9 cellular contexts compared by ENCODE assay signal in genomic region chr12:17132336-17132735, GRCh38.
"Had no signal": no experiment of that assay in that cellular context is flagged by ENCODE, and none has a peak within 500 bp of the region (broad histone marks: within the 10 kb centered on the region; RNA-seq: fewer than 3 reads in every experiment).

No MANE protein-coding gene starts in this region.

- H3K36me3 ChIP-seq: HAP-1 had no signal

- H3K9me3 ChIP-seq: HAP-1 had no signal

- H2AFZ ChIP-seq: GM23248, GM23338 had no signal

- H3K27ac ChIP-seq: GM23248 had no signal

- H3K9me3 Mint-ChIP-seq: GM23338, H9 had no signal

- H3K4me3 ChIP-seq: GM23248, GM23338, HAP-1 had no signal

- H3K4me2 ChIP-seq: GM23338 had no signal

- H3K4me1 ChIP-seq: HAP-1 had no signal

- DNase-seq: GM23248, GOT3, H7, H9, HCEC 1CT, HFFc6 had no signal

- H3K9ac ChIP-seq: GM23248 had no signal

- H3K4me1 Mint-ChIP-seq: GM23338, H9 had no signal

- H3K4me3 Mint-ChIP-seq: GM23338, H9, HFFc6 had no signal

- H3K27ac Mint-ChIP-seq: GM23338, H9, HFFc6 had no signal

- ATAC-seq: GM23338, HCT116 had no signal
